In genomic region chr11:111838054-111838453, GRCh38 we compare ENCODE assay signal across 30 cellular contexts. TPM values are rescaled to one million over a fixed set of nuclear protein-coding genes. Genes with fewer than 3 reads are reported as not detected.
"Had no signal": no experiment of that assay in that cellular context is flagged by ENCODE, and none has a peak within 500 bp of the region (broad histone marks: within the 10 kb centered on the region; RNA-seq: fewer than 3 reads in every experiment).

No MANE protein-coding gene starts in this region.

- H3K4me3 Mint-ChIP-seq: activated CD4-positive, alpha-beta T cell treated with anti-CD3 and anti-CD28 coated beads, Interleukin-2, amount 10 ng/mL, durations not matched to agents 7 days and 5 days; activated CD8-positive, alpha-beta T cell treated with anti-CD3 and anti-CD28 coated beads for 36 hours; activated naive CD4-positive, alpha-beta T cell treated with anti-CD3 and anti-CD28 coated beads for 36 hours; activated naive CD4-positive, alpha-beta T cell treated with anti-CD3 and anti-CD28 coated beads, Interleukin-2, amount 50 U/mL, for 24 hours; activated naive CD8-positive, alpha-beta T cell treated with anti-CD3 and anti-CD28 coated beads for 36 hours; activated naive CD8-positive, alpha-beta T cell treated with anti-CD3 and anti-CD28 coated beads, Interleukin-2, amount 50 U/mL, for 24 hours; activated T-cell treated with anti-CD3 and anti-CD28 coated beads, Interleukin-2, amount 50 U/mL, for 4 hours; activated T-helper 17 cell treated with anti-CD3 and anti-CD28 coated beads, Interleukin-2, amount 50 U/mL, for 72 hours; brain; central memory CD8-positive, alpha-beta T cell; dendritic cell treated with granulocyte-macrophage colony-stimulating factor and Interleukin-4, amounts not matched to agents 40 ng/mL and 50 ng/mL, for 4 days; endodermal cell; WTC11 had no signal

- H3K27me3 Mint-ChIP-seq: activated CD4-positive, alpha-beta T cell treated with anti-CD3 and anti-CD28 coated beads, Interleukin-2, amount 10 ng/mL, durations not matched to agents 7 days and 5 days; activated CD8-positive, alpha-beta T cell treated with anti-CD3 and anti-CD28 coated beads for 36 hours; activated naive CD4-positive, alpha-beta T cell treated with anti-CD3 and anti-CD28 coated beads, Interleukin-2, amount 50 U/mL, for 24 hours; activated naive CD8-positive, alpha-beta T cell treated with anti-CD3 and anti-CD28 coated beads for 36 hours; activated naive CD8-positive, alpha-beta T cell treated with anti-CD3 and anti-CD28 coated beads, Interleukin-2, amount 50 U/mL, for 24 hours; activated T-helper 17 cell treated with anti-CD3 and anti-CD28 coated beads, Interleukin-2, amount 50 U/mL, for 72 hours; brain; central memory CD8-positive, alpha-beta T cell; dendritic cell treated with granulocyte-macrophage colony-stimulating factor and Interleukin-4, amounts not matched to agents 40 ng/mL and 50 ng/mL, for 4 days had no signal

- H3K4me1 ChIP-seq: breast epithelium had no signal

- H3K27ac ChIP-seq: ascending aorta, breast epithelium, cardiac muscle cell, coronary artery, dorsolateral prefrontal cortex, heart left ventricle, VCaP had no signal

- DNase-seq: activated CD4-positive, alpha-beta T cell treated with anti-CD3 and anti-CD28 coated beads for 1 hour; activated CD4-positive, alpha-beta T cell treated with anti-CD3 and anti-CD28 coated beads for 4 hours; activated CD4-positive, alpha-beta T cell treated with anti-CD3 and anti-CD28 coated beads, Interleukin-2, amount 10 ng/mL, durations not matched to agents 7 days and 5 days; activated CD4-positive, alpha-beta T cell treated with anti-CD3 and anti-CD28 coated beads, Interleukin-2, amount 50 U/mL, for 4 hours; activated CD8-positive, alpha-beta memory T cell treated with anti-CD3 and anti-CD28 coated beads for 24 hours; activated CD8-positive, alpha-beta T cell treated with anti-CD3 and anti-CD28 coated beads for 36 hours; activated effector memory CD4-positive, alpha-beta T cell treated with Interleukin-2 at 50 U/mL for 16 hours; activated naive CD4-positive, alpha-beta T cell treated with anti-CD3 and anti-CD28 coated beads for 36 hours; activated naive CD8-positive, alpha-beta T cell treated with anti-CD3 and anti-CD28 coated beads for 36 hours; activated naive CD8-positive, alpha-beta T cell treated with anti-CD3 and anti-CD28 coated beads, Interleukin-2, amount 50 U/mL, for 24 hours; activated T-cell treated with anti-CD3 and anti-CD28 coated beads, Interleukin-2, amount 50 U/mL, for 4 hours; dorsolateral prefrontal cortex; effector memory CD4-positive, alpha-beta T cell; endodermal cell; foreskin fibroblast; glutamatergic neuron; heart left ventricle; T-helper 2 cell had no signal

- H3K9me3 ChIP-seq: ascending aorta, breast epithelium, heart left ventricle had no signal

- ATAC-seq: activated CD8-positive, alpha-beta T cell treated with anti-CD3 and anti-CD28 coated beads for 36 hours; activated naive CD8-positive, alpha-beta T cell treated with anti-CD3 and anti-CD28 coated beads, Interleukin-2, amount 50 U/mL, for 24 hours; activated T-cell treated with anti-CD3 and anti-CD28 coated beads, Interleukin-2, amount 50 U/mL, for 4 hours; activated T-helper 17 cell treated with anti-CD3 and anti-CD28 coated beads, Interleukin-2, amount 50 U/mL, for 72 hours; esophagus mucosa; heart left ventricle; WTC11 had no signal

- H3K27ac Mint-ChIP-seq: activated CD4-positive, alpha-beta T cell treated with anti-CD3 and anti-CD28 coated beads, Interleukin-2, amount 10 ng/mL, durations not matched to agents 7 days and 5 days; activated CD8-positive, alpha-beta T cell treated with anti-CD3 and anti-CD28 coated beads for 36 hours; activated naive CD4-positive, alpha-beta T cell treated with anti-CD3 and anti-CD28 coated beads for 36 hours; activated naive CD4-positive, alpha-beta T cell treated with anti-CD3 and anti-CD28 coated beads, Interleukin-2, amount 50 U/mL, for 24 hours; activated naive CD8-positive, alpha-beta T cell treated with anti-CD3 and anti-CD28 coated beads for 36 hours; activated naive CD8-positive, alpha-beta T cell treated with anti-CD3 and anti-CD28 coated beads, Interleukin-2, amount 50 U/mL, for 24 hours; dendritic cell treated with granulocyte-macrophage colony-stimulating factor and Interleukin-4, amounts not matched to agents 40 ng/mL and 50 ng/mL, for 4 days; endodermal cell; WTC11 had no signal

- H3K9me3 Mint-ChIP-seq: activated CD4-positive, alpha-beta T cell treated with anti-CD3 and anti-CD28 coated beads, Interleukin-2, amount 10 ng/mL, durations not matched to agents 7 days and 5 days; activated CD8-positive, alpha-beta T cell treated with anti-CD3 and anti-CD28 coated beads for 36 hours; activated naive CD4-positive, alpha-beta T cell treated with anti-CD3 and anti-CD28 coated beads for 36 hours; activated naive CD4-positive, alpha-beta T cell treated with anti-CD3 and anti-CD28 coated beads, Interleukin-2, amount 50 U/mL, for 24 hours; activated naive CD8-positive, alpha-beta T cell treated with anti-CD3 and anti-CD28 coated beads for 36 hours; activated naive CD8-positive, alpha-beta T cell treated with anti-CD3 and anti-CD28 coated beads, Interleukin-2, amount 50 U/mL, for 24 hours; activated T-cell treated with anti-CD3 and anti-CD28 coated beads, Interleukin-2, amount 50 U/mL, for 4 hours; activated T-helper 17 cell treated with anti-CD3 and anti-CD28 coated beads, Interleukin-2, amount 50 U/mL, for 72 hours; brain; central memory CD8-positive, alpha-beta T cell; dendritic cell treated with granulocyte-macrophage colony-stimulating factor and Interleukin-4, amounts not matched to agents 40 ng/mL and 50 ng/mL, for 4 days; endodermal cell; WTC11 had no signal

- H3K4me1 Mint-ChIP-seq: activated T-helper 17 cell treated with anti-CD3 and anti-CD28 coated beads, Interleukin-2, amount 50 U/mL, for 72 hours; central memory CD8-positive, alpha-beta T cell had no signal

- H3K36me3 ChIP-seq: breast epithelium had no signal

- H3K36me3 Mint-ChIP-seq: WTC11 had no signal

- H3K27me3 ChIP-seq: ascending aorta, breast epithelium, cardiac muscle cell, dorsolateral prefrontal cortex, heart left ventricle had no signal

- H3K4me3 ChIP-seq: ascending aorta, breast epithelium, cardiac muscle cell, coronary artery, dorsolateral prefrontal cortex, heart left ventricle had no signal

RNA-seq across cellular contexts. Expression of gene CFAP68, which starts 41.3 kb away (rescaled TPM):
- total RNA-seq: ascending aorta had no signal
